Comparison of ENCODE assay signal across 8 cellular contexts in genomic region chr5:65037845-65038815, GRCh38.
DNase-seq lines count a peak whose midpoint lies in the region; ATAC-seq and TF ChIP-seq lines count a peak whose summit lies in the region.

No MANE protein-coding gene starts in this region.

- TF ChIP-seq CTCF in astrocyte of the spinal cord (IDR thresholded peaks at IDR 0.05; ENCODE audit: low read depth, low read length), result peak; percentile 23

- H3K4me2 ChIP-seq in mesendoderm (ENCODE audit: low read length), result no peak overlapping the region

- no peak overlapping the region for H3K4ac ChIP-seq in mesendoderm (ENCODE audit: low read depth, low read length)

- H4K8ac ChIP-seq in mesendoderm (ENCODE audit: low read depth, low read length), result no peak overlapping the region

- H3K79me2 ChIP-seq in mesendoderm (ENCODE audit: control insufficient read depth, insufficient read depth, low read length), result no peaks in the 10 kb centered on the region

- H3K27ac ChIP-seq in HUES48 (ENCODE audit: low read depth, low read length), result peak overlapping the region; percentile 1
- H3K27ac ChIP-seq in mesendoderm (ENCODE audit: low read depth, low read length), result no peak overlapping the region

- no CpG with 5 or more reads among the region's 9 CpGs for WGBS in mesendoderm (ENCODE audit: extremely low coverage, insufficient coverage, low lambda C conversion rate)

- H3K36me3 ChIP-seq in HUES48 (ENCODE audit: control insufficient read depth, insufficient read depth, low read length), result no peaks in the 10 kb centered on the region
- no peaks in the 10 kb centered on the region for H3K36me3 ChIP-seq in mesendoderm (ENCODE audit: control insufficient read depth, insufficient read depth, low read length)

- H3K79me1 ChIP-seq in mesendoderm (ENCODE audit: low read length), result no peaks in the 10 kb centered on the region

- no peak for TF ChIP-seq POLR2A in GM18505 (IDR thresholded peaks at IDR 0.05; ENCODE audit: borderline replicate concordance, extremely low read depth, insufficient read depth, insufficient read length)

- H2BK5ac ChIP-seq in mesendoderm (ENCODE audit: low read length), result no peak overlapping the region

- in situ Hi-C loops in Caki2 (cut with HindIII; ENCODE audit: low pct_unique_long_range_greater_than_20kb, low sequenced_read_pairs) (no loop called here), astrocyte of the spinal cord (cut with HindIII; ENCODE audit: low sequenced_read_pairs) (no loop called here)

- no peak overlapping the region for H3K23ac ChIP-seq in mesendoderm (ENCODE audit: low read length)

- no peak overlapping the region for H3K4me3 ChIP-seq in HUES48 (ENCODE audit: low read depth, low read length)
- no peak overlapping the region for H3K4me3 ChIP-seq in astrocyte of the spinal cord (ENCODE audit: low read depth, low read length)
- H3K4me3 ChIP-seq in mesendoderm (ENCODE audit: low read length), result no peak overlapping the region

- ATAC-seq in GM19035 (IDR thresholded peaks at IDR 0.05; ENCODE audit: unreplicated experiment), result no peak
- ATAC-seq in GM18505 (IDR thresholded peaks at IDR 0.05; ENCODE audit: unreplicated experiment), result no peak
- no peak for ATAC-seq in HG02938 (IDR thresholded peaks at IDR 0.05; ENCODE audit: unreplicated experiment)

- no peak overlapping the region for H4K5ac ChIP-seq in mesendoderm (ENCODE audit: low read length)

- H3K9ac ChIP-seq in HUES48 (ENCODE audit: low read depth, low read length) (no peak overlapping the region), mesendoderm (ENCODE audit: low read length) (no peak overlapping the region)

- no peak overlapping the region for H2BK120ac ChIP-seq in mesendoderm (ENCODE audit: low read depth, low read length)

- no peak overlapping the region for H2AK5ac ChIP-seq in mesendoderm (ENCODE audit: low read length)

- peaks cover 8% of the 10 kb centered on the region; the same call in 1 of the 2 replicates for H3K27me3 ChIP-seq in HUES48 (ENCODE audit: control insufficient read depth, insufficient read depth, low read length)
- H3K27me3 ChIP-seq in mesendoderm (ENCODE audit: insufficient read depth, low read length, poor library complexity), result no peaks in the 10 kb centered on the region

- H3K4me1 ChIP-seq in HUES48 (ENCODE audit: control insufficient read depth, insufficient read depth, low read length) (peaks cover 18% of the 10 kb centered on the region), mesendoderm (ENCODE audit: control insufficient read depth, low read depth, low read length) (no peaks in the 10 kb centered on the region)

- no peak overlapping the region for H3K18ac ChIP-seq in mesendoderm (ENCODE audit: low read length)

- no peaks in the 10 kb centered on the region for H3K9me3 ChIP-seq in HUES48 (ENCODE audit: control insufficient read depth, insufficient read depth, low read length)

- H3K56ac ChIP-seq in mesendoderm (ENCODE audit: low read length), result peak overlapping the region; percentile 28

- H2BK15ac ChIP-seq in mesendoderm (replicated peaks; ENCODE audit: low read depth), result no peak overlapping the region

- DNase-seq in Caki2 (ENCODE audit: low read depth) (peak; percentile 10), astrocyte of the spinal cord (ENCODE audit: low read depth, low spot score) (no peak), mesendoderm (peak; percentile 93), DMS79 treated with DMSO at 0.1 percent for 48 hours (lab: John Stamatoyannopoulos, UW) (no peak)

Comparison
In these comparisons a context has a peak if more than half of its experiments do, and no peak if none do; other contexts are left out.
1. DNase-seq: peak in Caki2 (single experiment) and mesendoderm (single experiment); none in astrocyte of the spinal cord (single experiment) and DMS79 treated with DMSO at 0.1 percent for 48 hours (single experiment).